In the genomic region with DNA sequence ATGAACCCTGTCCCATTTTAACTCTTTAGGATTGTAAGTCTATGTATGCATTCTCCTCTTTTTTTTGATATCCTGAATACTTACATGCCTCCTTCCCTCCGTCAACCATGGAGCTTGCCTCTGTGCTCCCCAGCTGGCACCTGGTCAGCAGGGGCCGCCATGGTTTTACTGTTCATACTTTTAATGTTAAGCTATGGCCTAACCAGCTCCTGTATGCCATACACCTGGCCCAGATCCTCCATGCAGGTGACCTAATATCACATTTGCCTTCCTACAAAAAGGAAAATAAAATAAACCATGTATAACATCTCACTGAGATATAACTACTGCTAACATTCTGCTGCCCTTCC, we compare ENCODE assay signal across 18 cellular contexts.
DNase-seq lines count a peak whose midpoint lies in the region; ATAC-seq, FAIRE-seq and TF ChIP-seq lines count a peak whose summit lies in the region.
"Had no signal": no experiment of that assay in that cellular context is flagged by ENCODE, and none has a peak within 500 bp of the region (broad histone marks: within the 10 kb centered on the region; RNA-seq: fewer than 3 reads in every experiment).

No MANE protein-coding gene starts in this region.

- no peaks in the 10 kb centered on the region for H4K20me1 ChIP-seq in SK-N-SH (ENCODE audit: insufficient read depth)
- no peaks in the 10 kb centered on the region for H4K20me1 ChIP-seq in OCI-LY1 (ENCODE audit: insufficient read depth, low read length)

- H2AFZ ChIP-seq in SK-N-SH (ENCODE audit: low read depth) (no peak overlapping the region), OCI-LY1 (ENCODE audit: low read length) (no peak overlapping the region)

- TF ChIP-seq CTCF in SK-N-SH (IDR thresholded peaks at IDR 0.05), result peak; percentile 16
- peak; percentile 54 for TF ChIP-seq CTCF in OCI-LY1 (IDR thresholded peaks at IDR 0.05; ENCODE audit: low read length)
- TF ChIP-seq CTCF in bronchial epithelial cell (IDR thresholded peaks at IDR 0.05; ENCODE audit: insufficient read depth, low read length, severe bottlenecking), result peak; percentile 8
- no peak for TF ChIP-seq CTCF in pancreas (IDR thresholded peaks at IDR 0.05)

- H3K4me1 ChIP-seq in SK-N-SH (ENCODE audit: control insufficient read depth in 1 of 2, insufficient read depth in 2 of 2, low read depth in 1 of 2, low read length in 1 of 2), result peaks cover 0 to 32% of the 10 kb centered on the region in 2 experiments; a peak in 2 of 4 replicates
- peaks cover 20% of the 10 kb centered on the region for H3K4me1 ChIP-seq in OCI-LY1 (ENCODE audit: insufficient read depth, low read length, severe bottlenecking)
- no peaks in the 10 kb centered on the region for H3K4me1 ChIP-seq in pancreas
- H3K4me1 ChIP-seq: A549 had no signal

- CTCF ChIA-PET in SK-N-SH (lab: Yijun Ruan, JAX), result interaction anchor here (0.8 to 1.3 kb wide), 8 partner anchors 10 to 573 kb away, joined by 3 to 5 read pairs (median 3); a partner anchor contains a TSS

- H3K4me3 ChIP-seq in SK-N-SH (ENCODE audit: low read depth in 2 of 2, low read length in 1 of 2), result no peak overlapping the region
- no peak overlapping the region for H3K4me3 ChIP-seq in OCI-LY1 (ENCODE audit: low read depth, low read length, poor library complexity, severe bottlenecking)
- no peak overlapping the region for H3K4me3 ChIP-seq in bronchial epithelial cell (ENCODE audit: low read depth, low read length)
- no peak overlapping the region for H3K4me3 ChIP-seq in pancreas
- H3K4me3 ChIP-seq: A549 had no signal

- TF ChIP-seq EP300 in SK-N-SH (IDR thresholded peaks at IDR 0.05; ENCODE audit: borderline replicate concordance in 1 of 2, low read depth in 1 of 2, low read length in 1 of 2), result no peak

- intact Hi-C loops in pancreas (cut with DNase I), result no loop called here

- H3F3A ChIP-seq in SK-N-SH (replicated peaks; ENCODE audit: insufficient read depth) (peaks cover 19% of the 10 kb centered on the region), OCI-LY1 (ENCODE audit: insufficient read depth, low read length) (no peaks in the 10 kb centered on the region)

- H3K9ac ChIP-seq in SK-N-SH (peak overlapping the region; percentile 10; the same call in 1 of the 2 replicates), OCI-LY1 (ENCODE audit: low read length) (no peak overlapping the region)

- 87% methylated on average over 2 of the region's 2 CpGs for WGBS in SK-N-SH (ENCODE audit: low lambda C conversion rate)
- WGBS in pancreas, 2 donors, result 73 to 78% methylated on average over 2 of the region's 2 CpGs

- no peaks in the 10 kb centered on the region for H3K9me2 ChIP-seq in SK-N-SH
- no peaks in the 10 kb centered on the region for H3K9me2 ChIP-seq in OCI-LY1 (ENCODE audit: low read depth, low read length)

- POLR2A ChIA-PET in SK-N-SH (lab: Yijun Ruan, JAX), result no interaction called here

- H3K4me2 ChIP-seq in SK-N-SH, result no peak overlapping the region
- H3K4me2 ChIP-seq in OCI-LY1 (ENCODE audit: low read length), result no peak overlapping the region
- H3K4me2 ChIP-seq: A549 had no signal

- FAIRE-seq in bronchial epithelial cell (lab: Jason Lieb, UNC) (no peak), pancreas (lab: Jason Lieb, UNC) (no peak)

- H3K79me2 ChIP-seq in SK-N-SH (ENCODE audit: insufficient read depth) (no peaks in the 10 kb centered on the region), OCI-LY1 (ENCODE audit: insufficient read depth, low read length) (no peaks in the 10 kb centered on the region)

- TF ChIP-seq RAD21 in SK-N-SH (IDR thresholded peaks at IDR 0.05; ENCODE audit: low read length), result peak; percentile 54

- peak overlapping the region in 1 of 2 experiments; percentile 81; a peak in 2 of 4 replicates for H3K27ac ChIP-seq in SK-N-SH (ENCODE audit: low read depth in 2 of 2, low read length in 1 of 2)
- H3K27ac ChIP-seq in OCI-LY1 (ENCODE audit: low read depth, low read length, poor library complexity, severe bottlenecking), result no peak overlapping the region
- H3K27ac ChIP-seq in pancreas, result no peak overlapping the region
- H3K27ac ChIP-seq: A549, HL-60 had no signal

- TF ChIP-seq POLR2A in GM18505 (IDR thresholded peaks at IDR 0.05; ENCODE audit: borderline replicate concordance, extremely low read depth, insufficient read depth, insufficient read length), result no peak

- H3K36me3 ChIP-seq in SK-N-SH (replicated peaks in 1 of 2; ENCODE audit: control insufficient read depth in 1 of 2, insufficient read depth in 2 of 2, low read length in 1 of 2) (no peaks in the 10 kb centered on the region), OCI-LY1 (ENCODE audit: insufficient read depth, low read length) (no peaks in the 10 kb centered on the region), bronchial epithelial cell (ENCODE audit: control insufficient read depth, insufficient read depth, low read length) (no peaks in the 10 kb centered on the region), pancreas (no peaks in the 10 kb centered on the region)

- H3K9me3 ChIP-seq in SK-N-SH (no peaks in the 10 kb centered on the region), OCI-LY1 (ENCODE audit: low read length) (no peaks in the 10 kb centered on the region), pancreas (no peaks in the 10 kb centered on the region)
- H3K9me3 ChIP-seq: A549 had no signal

- no peak for DNase-seq in SK-N-SH
- DNase-seq in bronchial epithelial cell (ENCODE audit: low read depth), result peak; percentile 5
- DNase-seq in pancreas, result peak in 3 of 6 donors; percentile 32 to 60 (median 35)
- no peak for DNase-seq in NAMALWA (ENCODE audit: low spot score)
- DNase-seq: activated B cell treated with CpG ODN at 0.5 μM for 24 hours; activated naive CD4-positive, alpha-beta T cell treated with Interleukin-2 at 50 U/mL for 16 hours; GDM1; left colon; NCI-H146; NCI-H446; stimulated activated naive CD4-positive, alpha-beta T cell treated with Interleukin-2 at 50 U/mL for 16 hours; SW 1271 had no signal

- ATAC-seq in SK-N-SH treated with all-trans-retinoic acid at 6 μM for 48 hours, result no peak
- ATAC-seq in pancreas, result peak in 3 of 4 donors; percentile 53 to 83 (median 68)
- no peak for ATAC-seq in HG03135 (IDR thresholded peaks at IDR 0.05; ENCODE audit: unreplicated experiment)
- ATAC-seq in GM18505 (IDR thresholded peaks at IDR 0.05; ENCODE audit: unreplicated experiment), result no peak
- ATAC-seq: A549, left colon had no signal

- H3K27me3 ChIP-seq in SK-N-SH (ENCODE audit: insufficient read depth), result no peaks in the 10 kb centered on the region
- H3K27me3 ChIP-seq in OCI-LY1 (ENCODE audit: insufficient read depth, low read length), result no peaks in the 10 kb centered on the region
- H3K27me3 ChIP-seq in bronchial epithelial cell (ENCODE audit: control insufficient read depth, insufficient read depth, low read length), result no peaks in the 10 kb centered on the region
- H3K27me3 ChIP-seq in pancreas, result no peaks in the 10 kb centered on the region

TF ChIP-seq in SK-N-SH, 30 proteins besides CTCF, POLR2A, EP300 and RAD21 (continues in another document):
- TF ChIP-seq RCOR1 (IDR thresholded peaks at IDR 0.05; ENCODE audit: low read length) (no peak), CHD2 (IDR thresholded peaks at IDR 0.05; ENCODE audit: low read length, partially characterized antibody) (no peak), FOXM1 (IDR thresholded peaks at IDR 0.05; ENCODE audit: low read depth) (no peak), JUND (IDR thresholded peaks at IDR 0.05) (no peak), NFIC (IDR thresholded peaks at IDR 0.05; ENCODE audit: borderline replicate concordance) (no peak), MEF2A (IDR thresholded peaks at IDR 0.05; ENCODE audit: borderline replicate concordance, low read depth) (no peak), YY1 (IDR thresholded peaks at IDR 0.05; ENCODE audit: low read depth) (no peak), SMC3 (IDR thresholded peaks at IDR 0.05; ENCODE audit: low read depth, low read length) (no peak; the same call in 1 of the 2 replicates), TAF1 (IDR thresholded peaks at IDR 0.05; ENCODE audit: borderline replicate concordance, low read depth, low read length) (no peak)
- TF ChIP-seq, protein P1, sequence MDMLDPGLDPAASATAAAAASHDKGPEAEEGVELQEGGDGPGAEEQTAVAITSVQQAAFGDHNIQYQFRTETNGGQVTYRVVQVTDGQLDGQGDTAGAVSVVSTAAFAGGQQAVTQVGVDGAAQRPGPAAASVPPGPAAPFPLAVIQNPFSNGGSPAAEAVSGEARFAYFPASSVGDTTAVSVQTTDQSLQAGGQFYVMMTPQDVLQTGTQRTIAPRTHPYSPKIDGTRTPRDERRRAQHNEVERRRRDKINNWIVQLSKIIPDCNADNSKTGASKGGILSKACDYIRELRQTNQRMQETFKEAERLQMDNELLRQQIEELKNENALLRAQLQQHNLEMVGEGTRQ (IDR thresholded peaks at IDR 0.05; ENCODE audit: borderline replicate concordance, low read depth, low read length), result no peak

TF ChIP-seq in SK-N-SH treated with all-trans-retinoic acid at 6 μM for 48 hours, 23 proteins besides CTCF, POLR2A, EP300 and RAD21:
- TF ChIP-seq GLIS3 (CRISPR knock-in tag; IDR thresholded peaks at IDR 0.05), result no peak
- TF ChIP-seq OSR1 (CRISPR knock-in tag; IDR thresholded peaks at IDR 0.05), result no peak
- no peak for TF ChIP-seq ZFP30 (CRISPR knock-in tag; IDR thresholded peaks at IDR 0.05)
- no peak for TF ChIP-seq CSDC2 (CRISPR knock-in tag; IDR thresholded peaks at IDR 0.05)
- no peak for TF ChIP-seq RARB (CRISPR knock-in tag; IDR thresholded peaks at IDR 0.05)
- no peak for TF ChIP-seq ZFP3 (CRISPR knock-in tag; IDR thresholded peaks at IDR 0.05)
- TF ChIP-seq BACH2 (CRISPR knock-in tag; IDR thresholded peaks at IDR 0.05; ENCODE audit: borderline replicate concordance), result no peak
- TF ChIP-seq ZNF70 (CRISPR knock-in tag; IDR thresholded peaks at IDR 0.05), result no peak
- no peak for TF ChIP-seq ZNF8 (CRISPR knock-in tag; IDR thresholded peaks at IDR 0.05)
- TF ChIP-seq TOX (CRISPR knock-in tag; IDR thresholded peaks at IDR 0.05; ENCODE audit: borderline replicate concordance), result no peak
- TF ChIP-seq, protein P2, sequence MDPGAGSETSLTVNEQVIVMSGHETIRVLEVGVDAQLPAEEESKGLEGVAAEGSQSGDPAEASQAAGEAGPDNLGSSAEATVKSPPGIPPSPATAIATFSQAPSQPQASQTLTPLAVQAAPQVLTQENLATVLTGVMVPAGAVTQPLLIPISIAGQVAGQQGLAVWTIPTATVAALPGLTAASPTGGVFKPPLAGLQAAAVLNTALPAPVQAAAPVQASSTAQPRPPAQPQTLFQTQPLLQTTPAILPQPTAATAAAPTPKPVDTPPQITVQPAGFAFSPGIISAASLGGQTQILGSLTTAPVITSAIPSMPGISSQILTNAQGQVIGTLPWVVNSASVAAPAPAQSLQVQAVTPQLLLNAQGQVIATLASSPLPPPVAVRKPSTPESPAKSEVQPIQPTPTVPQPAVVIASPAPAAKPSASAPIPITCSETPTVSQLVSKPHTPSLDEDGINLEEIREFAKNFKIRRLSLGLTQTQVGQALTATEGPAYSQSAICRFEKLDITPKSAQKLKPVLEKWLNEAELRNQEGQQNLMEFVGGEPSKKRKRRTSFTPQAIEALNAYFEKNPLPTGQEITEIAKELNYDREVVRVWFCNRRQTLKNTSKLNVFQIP (CRISPR knock-in tag; IDR thresholded peaks at IDR 0.05; ENCODE audit: borderline replicate concordance, low read depth), result no peak

Comparison
In these comparisons a context has a peak if more than half of its experiments do, and no peak if none do; other contexts are left out.
1. CTCF ChIP-seq: peak in SK-N-SH (single experiment), OCI-LY1 (single experiment) and bronchial epithelial cell (single experiment); none in pancreas (0 of 4).
2. ATAC-seq: peak in pancreas (3 of 4); none in SK-N-SH treated with all-trans-retinoic acid at 6 μM for 48 hours (single experiment), HG03135 (single experiment) and GM18505 (single experiment).